Comparison of ENCODE assay signal across 11 cellular contexts in genomic region chr19:2056810-2057192, GRCh38. TPM values are rescaled to one million over a fixed set of nuclear protein-coding genes. Genes with fewer than 3 reads are reported as not detected.
DNase-seq lines count a peak whose midpoint lies in the region; ATAC-seq and TF ChIP-seq lines count a peak whose summit lies in the region.
"Had no signal": no experiment of that assay in that cellular context is flagged by ENCODE, and none has a peak within 500 bp of the region (broad histone marks: within the 10 kb centered on the region; RNA-seq: fewer than 3 reads in every experiment).

No MANE protein-coding gene starts in this region.

- H3K27me3 Mint-ChIP-seq in CD4-positive, alpha-beta T cell: no peaks in the 10 kb centered on the region
- no peaks in the 10 kb centered on the region for H3K27me3 Mint-ChIP-seq in effector memory CD8-positive, alpha-beta T cell

- TF ChIP-seq POLR2A in prostate gland (IDR thresholded peaks at IDR 0.05): no peak

- 36% methylated on average over 5 of the region's 5 CpGs for WGBS in prostate gland

- H3K4me2 ChIP-seq in OCI-LY7 (ENCODE audit: low read length): peak overlapping the region; percentile 36; the same call in 1 of the 2 replicates

- intact Hi-C loops in CD4-positive, alpha-beta T cell (cut with DNase I, micrococcal nuclease): no loop called here
- intact Hi-C loops in OCI-LY7 (cut with micrococcal nuclease; ENCODE audit: unreplicated experiment): no loop called here
- intact Hi-C loops in prostate gland (cut with DNase I): no loop called here

- H3K9me2 ChIP-seq in OCI-LY7 (ENCODE audit: insufficient read depth, low read length): no peaks in the 10 kb centered on the region

- H3K4me1 ChIP-seq in OCI-LY7 (ENCODE audit: insufficient read depth, low read length, poor library complexity, severe bottlenecking) (peaks cover 72% of the 10 kb centered on the region), prostate gland (replicated peaks) (peaks cover 34% of the 10 kb centered on the region)

- H3K9me3 Mint-ChIP-seq in CD4-positive, alpha-beta T cell: no peaks in the 10 kb centered on the region
- no peaks in the 10 kb centered on the region for H3K9me3 Mint-ChIP-seq in effector memory CD8-positive, alpha-beta T cell

- H3K27me3 ChIP-seq in CD4-positive, alpha-beta T cell (ENCODE audit: control insufficient read depth, insufficient read depth, low read length): no peaks in the 10 kb centered on the region
- no peaks in the 10 kb centered on the region for H3K27me3 ChIP-seq in prostate gland (replicated peaks; ENCODE audit: insufficient read depth)
- H3K27me3 ChIP-seq: brain microvascular endothelial cell had no signal

- no peak for TF ChIP-seq CTCF in CD4-positive, alpha-beta T cell (IDR thresholded peaks at IDR 0.05)
- no peak for TF ChIP-seq CTCF in OCI-LY7 (conservative IDR thresholded peaks at IDR 0.05; ENCODE audit: low read length)
- TF ChIP-seq CTCF in prostate gland (IDR thresholded peaks at IDR 0.05): no peak

- H2AFZ ChIP-seq in OCI-LY7 (ENCODE audit: low read length): no peak overlapping the region

- H3K4me1 Mint-ChIP-seq in CD4-positive, alpha-beta T cell (ENCODE audit: low read depth): peaks cover 54% of the 10 kb centered on the region
- peaks cover 25 to 36% of the 10 kb centered on the region in 2 donors for H3K4me1 Mint-ChIP-seq in effector memory CD8-positive, alpha-beta T cell (ENCODE audit: low read depth in 2 of 2)

- CTCF ChIA-PET in CD4-positive, alpha-beta T cell (lab: Charles Lee): no interaction called here
- CTCF ChIA-PET in OCI-LY7 (lab: Charles Lee; ENCODE audit: unreplicated experiment): interaction anchor here (0.6 kb wide), 1 partner anchor 31 kb away, joined by 3 read pairs; no protein-coding TSS in a partner anchor

- H3K79me2 ChIP-seq in OCI-LY7 (ENCODE audit: insufficient read depth, low read depth, low read length): no peaks in the 10 kb centered on the region; the same call in 1 of the 2 replicates

- no TSS peak for BruUV-seq in OCI-LY7 (replicated peaks; lab: Mats Ljungman, UMichigan)

- no peak for ATAC-seq in CD4-positive, alpha-beta T cell (ENCODE audit: poor library complexity)
- ATAC-seq in effector memory CD8-positive, alpha-beta T cell (replicated peaks): no peak
- no peak for ATAC-seq in HG03378 (IDR thresholded peaks at IDR 0.05; ENCODE audit: unreplicated experiment)

- H3K36me3 ChIP-seq in OCI-LY7 (ENCODE audit: insufficient read depth, low read length): no peaks in the 10 kb centered on the region
- no peaks in the 10 kb centered on the region for H3K36me3 ChIP-seq in prostate gland
- H3K36me3 ChIP-seq: brain microvascular endothelial cell had no signal

- H3K36me3 Mint-ChIP-seq in CD4-positive, alpha-beta T cell (ENCODE audit: low read depth): peaks cover 4% of the 10 kb centered on the region
- H3K36me3 Mint-ChIP-seq in effector memory CD8-positive, alpha-beta T cell (ENCODE audit: insufficient read depth): peaks cover 23% of the 10 kb centered on the region

- no peaks in the 10 kb centered on the region for H3K9me3 ChIP-seq in CD4-positive, alpha-beta T cell (ENCODE audit: control insufficient read depth, low read length)
- H3K9me3 ChIP-seq in OCI-LY7 (ENCODE audit: low read length) (no peaks in the 10 kb centered on the region), prostate gland (no peaks in the 10 kb centered on the region)

- H3K4me3 Mint-ChIP-seq in CD4-positive, alpha-beta T cell: peak overlapping the region; percentile 66
- peak overlapping the region; percentile 71 to 75 for H3K4me3 Mint-ChIP-seq in effector memory CD8-positive, alpha-beta T cell

- no peaks in the 10 kb centered on the region for H4K20me1 ChIP-seq in OCI-LY7 (ENCODE audit: insufficient read depth, low read length)

- peak overlapping the region; percentile 84 for H3K27ac Mint-ChIP-seq in CD4-positive, alpha-beta T cell
- H3K27ac Mint-ChIP-seq in effector memory CD8-positive, alpha-beta T cell: peak overlapping the region; percentile 81 to 92

- DNase-seq in CD4-positive, alpha-beta T cell: no peak
- no peak for DNase-seq in OCI-LY7 (ENCODE audit: low spot score)
- no peak for DNase-seq in effector memory CD8-positive, alpha-beta T cell
- no peak for DNase-seq in prostate gland (ENCODE audit: low spot score)
- no peak for DNase-seq in stimulated activated CD4-positive, alpha-beta T cell treated with anti-CD3 and anti-CD28 coated beads, Interleukin-1b, Interleukin-23, amount 100 ng/mL, for 48 hours
- no peak for DNase-seq in NK-92 (lab: John Stamatoyannopoulos, UW; ENCODE audit: unreplicated experiment)
- no peak for DNase-seq in HK-2 (ENCODE audit: unreplicated experiment)
- DNase-seq: activated CD4-positive, CD25-positive, alpha-beta regulatory T cell; brain microvascular endothelial cell; NCI-H1694 had no signal

- no peak overlapping the region for H3K4me3 ChIP-seq in OCI-LY7 (ENCODE audit: low read depth, low read length, poor library complexity, severe bottlenecking)
- H3K4me3 ChIP-seq in prostate gland: no peak overlapping the region

- H3K27ac ChIP-seq in CD4-positive, alpha-beta T cell (ENCODE audit: low read depth, low read length): peak overlapping the region; percentile 73
- H3K27ac ChIP-seq in OCI-LY7 (ENCODE audit: low read depth, low read length, poor library complexity, severe bottlenecking) (peak overlapping the region; percentile 71), prostate gland (peak overlapping the region; percentile 99 to 100)

- POLR2A ChIA-PET in CD4-positive, alpha-beta T cell (lab: Charles Lee): interaction anchor here (0.5 to 1.1 kb wide), 5 partner anchors 15 to 40 kb away, joined by 3 read pairs; partner anchors contain the start of gene MOB3A
- POLR2A ChIA-PET in OCI-LY7 (lab: Charles Lee): no interaction called here

RNA-seq across cellular contexts. Expression of gene MKNK2, which starts 5.8 kb away (rescaled TPM):
- 100 to 1,000 TPM; 325 to 347 TPM for total RNA-seq in CD4-positive, alpha-beta T cell
- total RNA-seq in OCI-LY7 (2014; rRNA removed; shearing (Covaris generic)): 97.0 and 115 TPM in 2 replicates
- 200 and 225 TPM in 2 replicates for total RNA-seq in OCI-LY7 (2022)
- total RNA-seq in prostate gland: 100 to 1,000 TPM; 141 to 189 TPM

RNA-seq across cellular contexts. Expression of gene MOB3A, which starts 39.3 kb away (rescaled TPM):
- 10 to 100 TPM; 96.4 to 97.3 TPM for total RNA-seq in CD4-positive, alpha-beta T cell
- total RNA-seq in OCI-LY7 (2014; rRNA removed; shearing (Covaris generic)): 41.7 and 54.6 TPM in 2 replicates
- total RNA-seq in OCI-LY7 (2022) (87.5 and 111 TPM in 2 replicates), prostate gland (10 to 100 TPM; 40.1 to 43.5 TPM)

RNA-seq across cellular contexts. Expression of gene IZUMO4, which starts 39.9 kb away (rescaled TPM):
- 10 to 100 TPM; 17.4 to 17.9 TPM for total RNA-seq in CD4-positive, alpha-beta T cell
- total RNA-seq in OCI-LY7 (2014; rRNA removed; shearing (Covaris generic)): 11.2 and 12.9 TPM in 2 replicates
- total RNA-seq in OCI-LY7 (2022): 6.1 and 7.3 TPM in 2 replicates
- total RNA-seq in prostate gland: 10 to 100 TPM; 11.8 to 50.2 TPM

RNA-seq across cellular contexts. Expression of gene BTBD2, which starts 41.3 kb away (rescaled TPM):
- total RNA-seq in CD4-positive, alpha-beta T cell: 10 to 100 TPM; 44.4 to 44.9 TPM
- total RNA-seq in OCI-LY7 (2014; rRNA removed; shearing (Covaris generic)): 41.9 and 53.9 TPM in 2 replicates
- total RNA-seq in OCI-LY7 (2022) (91.6 and 109 TPM in 2 replicates), prostate gland (100 to 1,000 TPM; 116 to 136 TPM)
